20 cellular contexts compared by ENCODE assay signal in the genomic region with DNA sequence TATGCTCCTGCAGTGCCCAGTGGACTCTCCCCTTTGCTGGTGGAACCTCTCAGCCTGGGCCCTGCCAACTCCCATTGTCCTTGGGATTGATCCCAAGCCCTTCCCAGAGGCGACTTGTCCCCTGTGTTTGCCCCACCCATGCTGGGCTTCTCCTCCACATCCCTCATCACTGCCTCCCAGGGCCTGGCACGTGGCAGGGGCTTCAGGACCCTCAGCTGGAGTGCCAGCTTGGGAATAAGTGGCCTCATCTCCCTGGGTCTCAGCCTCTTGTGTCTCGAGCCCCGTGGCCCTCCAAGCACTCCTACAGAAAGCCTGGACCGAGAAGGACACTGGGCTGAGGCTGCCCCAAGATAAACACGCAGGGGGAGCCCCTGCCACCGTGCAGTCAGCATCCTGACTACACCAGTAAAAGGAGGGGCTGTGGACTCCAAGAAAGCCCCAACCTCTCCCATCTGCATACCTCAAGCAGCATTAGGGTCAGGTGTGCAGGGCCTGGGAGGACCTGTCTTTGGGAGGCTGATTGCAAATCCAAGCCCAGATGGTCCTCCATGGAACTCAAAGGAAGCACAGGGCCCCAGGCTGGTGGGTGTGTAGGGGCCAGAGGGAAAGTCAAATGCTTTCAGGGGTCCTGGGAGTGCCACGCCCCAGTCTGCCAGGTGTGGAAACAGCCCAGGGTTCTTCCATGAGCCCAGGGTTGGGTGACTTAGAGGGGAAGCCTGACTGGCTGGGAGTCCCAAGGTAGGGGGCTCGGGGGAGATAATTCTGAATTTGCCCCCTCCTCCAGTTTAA. TPM values are rescaled to one million over a fixed set of nuclear protein-coding genes. Genes with fewer than 3 reads are reported as not detected.
DNase-seq lines count a peak whose midpoint lies in the region; ATAC-seq, FAIRE-seq and TF ChIP-seq lines count a peak whose summit lies in the region.
"Had no signal": no experiment of that assay in that cellular context is flagged by ENCODE, and none has a peak within 500 bp of the region (broad histone marks: within the 10 kb centered on the region; RNA-seq: fewer than 3 reads in every experiment).

No MANE protein-coding gene starts in this region.

- H3K79me2 ChIP-seq in neural progenitor cell (ENCODE audit: low read depth): no peaks in the 10 kb centered on the region

- ATAC-seq in natural killer cell (no peak), GM18519 (IDR thresholded peaks at IDR 0.05; ENCODE audit: low FRiP score, unreplicated experiment) (no peak)
- ATAC-seq in natural killer cell treated with Interleukin-12 subunit alpha and Interleukin-12 subunit beta and Interleukin-15 and Interleukin-18, amount 100 ng/mL, for 72 hours: no peak
- ATAC-seq in activated T-cell treated with anti-CD3 and anti-CD28 coated beads, Interleukin-2, amount 50 U/mL, for 4 hours: no peak
- ATAC-seq: foreskin keratinocyte, HCT116, mucosa of descending colon had no signal

- DNase-seq in natural killer cell (peak; percentile 11), neural progenitor cell (ENCODE audit: low spot score) (no peak), NCI-H82 treated with DMSO at 0.1 percent for 48 hours (lab: John Stamatoyannopoulos, UW; ENCODE audit: unreplicated experiment) (no peak), urothelium cell line (ENCODE audit: low spot score) (no peak)
- no peak for DNase-seq in natural killer cell treated with Interleukin-12 subunit alpha and Interleukin-12 subunit beta and Interleukin-15 and Interleukin-18, amount 100 ng/mL, for 72 hours (ENCODE audit: low spot score)
- peak; percentile 2 for DNase-seq in activated T-cell treated with anti-CD3 and anti-CD28 coated beads, Interleukin-2, amount 50 U/mL, for 4 hours
- DNase-seq: activated naive CD4-positive, alpha-beta T cell treated with Interleukin-2 at 50 U/mL for 16 hours; AML-193; COR-L47; foreskin keratinocyte; KG1; NCI-H2029; nucleus accumbens; SHP77; stimulated activated CD4-positive, alpha-beta T cell treated with anti-CD3 and anti-CD28 coated beads, Interleukin-1b, Interleukin-23, amount 100 ng/mL, for 48 hours had no signal

- no peak overlapping the region for H3K27ac Mint-ChIP-seq in natural killer cell
- no peak overlapping the region for H3K27ac Mint-ChIP-seq in natural killer cell treated with Interleukin-12 subunit alpha and Interleukin-12 subunit beta and Interleukin-15 and Interleukin-18, amount 100 ng/mL, for 72 hours
- H3K27ac Mint-ChIP-seq in neural progenitor cell: peak overlapping the region; percentile 42
- H3K27ac Mint-ChIP-seq: T-helper 1 cell treated with Interleukin-12 subunit alpha and Interleukin-12 subunit beta and Interleukin-4 antibody, amounts not matched to agents 30 μg/mL and 1 μg/mL, for 36 hours had no signal

- FAIRE-seq in urothelium cell line (lab: Jason Lieb, UNC): no peak

- no peaks in the 10 kb centered on the region for H3K9me3 ChIP-seq in neural progenitor cell (ENCODE audit: low read depth)
- H3K9me3 ChIP-seq: mucosa of descending colon had no signal

- no peak overlapping the region for H3K4me2 ChIP-seq in neural progenitor cell

- H3K9me3 Mint-ChIP-seq in natural killer cell (peaks cover 0 to 3% of the 10 kb centered on the region in 2 donors), neural progenitor cell (peaks cover 12% of the 10 kb centered on the region)
- H3K9me3 Mint-ChIP-seq in natural killer cell treated with Interleukin-12 subunit alpha and Interleukin-12 subunit beta and Interleukin-15 and Interleukin-18, amount 100 ng/mL, for 72 hours: peaks cover 4% of the 10 kb centered on the region
- H3K9me3 Mint-ChIP-seq in activated T-cell treated with anti-CD3 and anti-CD28 coated beads, Interleukin-2, amount 50 U/mL, for 4 hours: peaks cover 4% of the 10 kb centered on the region
- H3K9me3 Mint-ChIP-seq: T-helper 1 cell treated with Interleukin-12 subunit alpha and Interleukin-12 subunit beta and Interleukin-4 antibody, amounts not matched to agents 30 μg/mL and 1 μg/mL, for 36 hours had no signal

- H3K4me3 Mint-ChIP-seq in natural killer cell: no peak overlapping the region
- H3K4me3 Mint-ChIP-seq in natural killer cell treated with Interleukin-12 subunit alpha and Interleukin-12 subunit beta and Interleukin-15 and Interleukin-18, amount 100 ng/mL, for 72 hours: no peak overlapping the region
- H3K4me3 Mint-ChIP-seq in activated T-cell treated with anti-CD3 and anti-CD28 coated beads, Interleukin-2, amount 50 U/mL, for 4 hours: no peak overlapping the region
- H3K4me3 Mint-ChIP-seq in neural progenitor cell: no peak overlapping the region
- H3K4me3 Mint-ChIP-seq: T-helper 1 cell treated with Interleukin-12 subunit alpha and Interleukin-12 subunit beta and Interleukin-4 antibody, amounts not matched to agents 30 μg/mL and 1 μg/mL, for 36 hours had no signal

- H3K27ac ChIP-seq in neural progenitor cell: no peak overlapping the region
- H3K27ac ChIP-seq: foreskin keratinocyte, VCaP had no signal

- H3K4me1 Mint-ChIP-seq in natural killer cell: no peaks in the 10 kb centered on the region
- H3K4me1 Mint-ChIP-seq in natural killer cell treated with Interleukin-12 subunit alpha and Interleukin-12 subunit beta and Interleukin-15 and Interleukin-18, amount 100 ng/mL, for 72 hours (ENCODE audit: low read depth in 2 of 2): no peaks in the 10 kb centered on the region
- H3K4me1 Mint-ChIP-seq in activated T-cell treated with anti-CD3 and anti-CD28 coated beads, Interleukin-2, amount 50 U/mL, for 4 hours (ENCODE audit: low read depth): no peaks in the 10 kb centered on the region
- peaks cover under 1% of the 10 kb centered on the region for H3K4me1 Mint-ChIP-seq in neural progenitor cell

- H2AFZ ChIP-seq in neural progenitor cell (replicated peaks): no peak overlapping the region

- no peaks in the 10 kb centered on the region for H3K27me3 ChIP-seq in neural progenitor cell
- H3K27me3 ChIP-seq: foreskin keratinocyte had no signal

- H3K4me3 ChIP-seq in neural progenitor cell: no peak overlapping the region
- H3K4me3 ChIP-seq: mucosa of descending colon had no signal

- no peaks in the 10 kb centered on the region for H4K20me1 ChIP-seq in neural progenitor cell (ENCODE audit: low read depth)

- no peaks in the 10 kb centered on the region for H3K36me3 ChIP-seq in neural progenitor cell

- TF ChIP-seq CTCF in natural killer cell (IDR thresholded peaks at IDR 0.05) (no peak), neural progenitor cell (IDR thresholded peaks at IDR 0.05) (no peak)

- no peaks in the 10 kb centered on the region for H3F3A ChIP-seq in neural progenitor cell (ENCODE audit: low read depth)

- intact Hi-C loops in natural killer cell (cut with micrococcal nuclease): no loop called here

- H3K9ac ChIP-seq in neural progenitor cell: no peak overlapping the region

- H3K4me1 ChIP-seq in neural progenitor cell: peaks cover 11% of the 10 kb centered on the region
- H3K4me1 ChIP-seq: foreskin keratinocyte had no signal

- H3K36me3 Mint-ChIP-seq in natural killer cell (peaks cover 5% of the 10 kb centered on the region), neural progenitor cell (no peaks in the 10 kb centered on the region)
- peaks cover 5% of the 10 kb centered on the region for H3K36me3 Mint-ChIP-seq in natural killer cell treated with Interleukin-12 subunit alpha and Interleukin-12 subunit beta and Interleukin-15 and Interleukin-18, amount 100 ng/mL, for 72 hours
- no peaks in the 10 kb centered on the region for H3K36me3 Mint-ChIP-seq in activated T-cell treated with anti-CD3 and anti-CD28 coated beads, Interleukin-2, amount 50 U/mL, for 4 hours (ENCODE audit: insufficient read depth)

- H3K27me3 Mint-ChIP-seq in natural killer cell (ENCODE audit: low read depth in 2 of 2) (peaks cover 8% of the 10 kb centered on the region in 2 donors), neural progenitor cell (ENCODE audit: insufficient read depth, low read depth) (peaks cover 10% of the 10 kb centered on the region)
- H3K27me3 Mint-ChIP-seq in natural killer cell treated with Interleukin-12 subunit alpha and Interleukin-12 subunit beta and Interleukin-15 and Interleukin-18, amount 100 ng/mL, for 72 hours: peaks cover 2 to 6% of the 10 kb centered on the region in 2 donors
- H3K27me3 Mint-ChIP-seq in activated T-cell treated with anti-CD3 and anti-CD28 coated beads, Interleukin-2, amount 50 U/mL, for 4 hours (ENCODE audit: low read depth): no peaks in the 10 kb centered on the region

RNA-seq across cellular contexts. Expression of gene GNAZ, which starts 9.5 kb away (rescaled TPM):
- 1 to 10 TPM; 4.5 to 7.5 (median 5.6) TPM for total RNA-seq in natural killer cell
- 1 to 10 TPM in 1 of 2 donors, under 1 TPM in 1; 0.98 to 2.6 TPM for total RNA-seq in natural killer cell treated with Interleukin-12 subunit alpha and Interleukin-12 subunit beta and Interleukin-15 and Interleukin-18, amount 100 ng/mL, for 72 hours
- total RNA-seq in activated T-cell treated with anti-CD3 and anti-CD28 coated beads, Interleukin-2, amount 50 U/mL, for 4 hours: 1 to 10 TPM in 1 of 3 donors, under 1 TPM in 2; 0.61 to 1.3 (median 0.99) TPM
- total RNA-seq in neural progenitor cell (ENCODE audit: low replicate concordance): 16.5 and 31.3 TPM in 2 replicates

Comparison
In these comparisons a context has a peak if more than half of its experiments do, and no peak if none do; other contexts are left out.
1. DNase-seq: peak in natural killer cell (single experiment) and activated T-cell treated with anti-CD3 and anti-CD28 coated beads, Interleukin-2, amount 50 U/mL, for 4 hours (single experiment); none in natural killer cell treated with Interleukin-12 subunit alpha and Interleukin-12 subunit beta and Interleukin-15 and Interleukin-18, amount 100 ng/mL, for 72 hours (single experiment), neural progenitor cell (single experiment), NCI-H82 treated with DMSO at 0.1 percent for 48 hours (single experiment) and urothelium cell line (single experiment).